ENCODE assay signal across 8 cellular contexts in the genomic region with DNA sequence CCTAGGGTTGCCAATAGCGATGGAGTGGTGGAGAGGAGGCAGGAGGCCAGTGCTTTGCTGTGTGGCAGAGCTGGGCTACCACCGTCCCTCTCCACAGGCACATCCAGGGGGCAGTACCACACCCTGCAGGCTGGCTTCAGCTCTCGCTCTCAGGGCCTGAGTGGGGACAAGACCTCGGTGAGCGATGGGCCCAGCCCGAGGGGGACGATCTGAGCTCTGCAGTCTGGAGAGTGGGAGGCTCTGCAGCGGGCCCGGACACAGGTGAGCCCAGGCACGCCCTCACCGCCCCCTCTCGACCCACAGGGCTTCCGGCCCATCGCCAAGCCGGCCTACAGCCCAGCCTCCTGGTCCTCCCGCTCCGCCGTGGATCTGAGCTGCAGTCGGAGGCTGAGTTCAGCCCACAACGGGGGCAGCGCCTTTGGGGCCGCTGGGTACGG. TPM values are rescaled to one million over a fixed set of nuclear protein-coding genes. Genes with fewer than 3 reads are reported as not detected.
DNase-seq lines count a peak whose midpoint lies in the region; ATAC-seq and TF ChIP-seq lines count a peak whose summit lies in the region.

No MANE protein-coding gene starts in this region.

- H3K36me3 Mint-ChIP-seq in activated CD4-positive, alpha-beta memory T cell treated with anti-CD3 and anti-CD28 coated beads for 36 hours, result no peaks in the 10 kb centered on the region

- H4K20me1 ChIP-seq in BLaER1, result no peaks in the 10 kb centered on the region

- H3K4me1 ChIP-seq in BLaER1 (peaks cover 15% of the 10 kb centered on the region), RWPE2 (ENCODE audit: insufficient read depth, poor library complexity, severe bottlenecking) (peaks cover 12% of the 10 kb centered on the region), testis (no peaks in the 10 kb centered on the region)

- H3K9ac ChIP-seq in BLaER1, result 0 out of 2 replicates have a peak overlapping the region, but pooled peaks have one; percentile 34

- TF ChIP-seq CTCF in RWPE2 (IDR thresholded peaks at IDR 0.05; ENCODE audit: poor library complexity, severe bottlenecking) (no peak), testis (IDR thresholded peaks at IDR 0.05) (peak in 1 of 3 experiments; percentile 15)

- H3K4me3 Mint-ChIP-seq in activated CD4-positive, alpha-beta memory T cell treated with anti-CD3 and anti-CD28 coated beads for 36 hours, result no peak overlapping the region

- WGBS in testis, 2 donors, result 48 to 57% methylated on average over 5 to 22 of the region's 23 CpGs

- H3K36me3 ChIP-seq in BLaER1 (no peaks in the 10 kb centered on the region), RWPE2 (ENCODE audit: low read depth) (peaks cover 29% of the 10 kb centered on the region), testis (ENCODE audit: low read depth, missing control alignments) (no peaks in the 10 kb centered on the region)

- ATAC-seq in GM21825 (IDR thresholded peaks at IDR 0.05; ENCODE audit: unreplicated experiment) (peak; percentile 20), RWPE2 (ENCODE audit: low read depth) (peak; percentile 5; the same call in 1 of the 3 replicates), HG02571 (IDR thresholded peaks at IDR 0.05; ENCODE audit: unreplicated experiment) (no peak)

- DNase-seq in RWPE2 (ENCODE audit: low spot score) (no peak), glomerular visceral epithelial cell (ENCODE audit: extremely low spot score) (peak; percentile 60), testis (peak; percentile 54), KG1 (lab: John Stamatoyannopoulos, UW) (no peak)
- DNase-seq in activated CD4-positive, alpha-beta memory T cell treated with anti-CD3 and anti-CD28 coated beads for 36 hours, result no peak

- no peak for TF ChIP-seq POLR2A in testis (IDR thresholded peaks at IDR 0.05)

- no peaks in the 10 kb centered on the region for H3K4me1 Mint-ChIP-seq in activated CD4-positive, alpha-beta memory T cell treated with anti-CD3 and anti-CD28 coated beads for 36 hours (ENCODE audit: low read depth)

- H3K9me3 ChIP-seq in BLaER1 (peaks cover 9% of the 10 kb centered on the region), RWPE2 (ENCODE audit: severe bottlenecking) (no peaks in the 10 kb centered on the region), testis (no peaks in the 10 kb centered on the region)

- H3K4me2 ChIP-seq in BLaER1, result peak overlapping the region; percentile 79

- CTCF ChIA-PET in activated CD4-positive, alpha-beta memory T cell treated with anti-CD3 and anti-CD28 coated beads for 36 hours (lab: Charles Lee), result interaction anchor here (0.8 to 2.0 kb wide), 8 partner anchors 10 to 146 kb away, joined by 3 to 9 read pairs (median 4); no protein-coding TSS in a partner anchor

- H3K27me3 ChIP-seq in BLaER1 (peaks cover 16% of the 10 kb centered on the region), RWPE2 (ENCODE audit: insufficient read depth, poor library complexity, severe bottlenecking) (no peaks in the 10 kb centered on the region), testis (no peaks in the 10 kb centered on the region)

- H3K27ac Mint-ChIP-seq in activated CD4-positive, alpha-beta memory T cell treated with anti-CD3 and anti-CD28 coated beads for 36 hours, result no peak overlapping the region

- H3K27ac ChIP-seq in BLaER1 (peak overlapping the region; percentile 26; the same call in 1 of the 2 replicates), RWPE2 (ENCODE audit: poor library complexity, severe bottlenecking) (peak overlapping the region; percentile 91), testis (no peak overlapping the region)

- intact Hi-C loops in testis (cut with DNase I; ENCODE audit: low total_unique reads), result no loop called here
- intact Hi-C loops in activated CD4-positive, alpha-beta memory T cell treated with anti-CD3 and anti-CD28 coated beads for 36 hours (cut with micrococcal nuclease), result no loop called here

- POLR2A ChIA-PET in activated CD4-positive, alpha-beta memory T cell treated with anti-CD3 and anti-CD28 coated beads for 36 hours (lab: Charles Lee), result interaction anchor here (0.5 to 1.2 kb wide), 2 partner anchors 10 to 15 kb away, joined by 4 to 5 read pairs; no protein-coding TSS in a partner anchor

- H3K4me3 ChIP-seq in BLaER1 (peak overlapping the region; percentile 63), RWPE2 (ENCODE audit: severe bottlenecking) (peak overlapping the region; percentile 90), testis (no peak overlapping the region)

- H3K9me3 Mint-ChIP-seq in activated CD4-positive, alpha-beta memory T cell treated with anti-CD3 and anti-CD28 coated beads for 36 hours, result no peaks in the 10 kb centered on the region

- H3K27me3 Mint-ChIP-seq in activated CD4-positive, alpha-beta memory T cell treated with anti-CD3 and anti-CD28 coated beads for 36 hours, result no peaks in the 10 kb centered on the region

RNA-seq across cellular contexts. Expression of a gene that starts 2.5 kb away (rescaled TPM):
- 1 to 10 TPM; 1.6 to 3.1 TPM for total RNA-seq in testis
- polyA plus RNA-seq in testis (ENCODE audit: insufficient read depth, low read depth, low replicate concordance), result 1.2 TPM
- under 1 TPM in 1 of 2 experiments, not detected in 1; 0.40 TPM for total RNA-seq in activated CD4-positive, alpha-beta memory T cell treated with anti-CD3 and anti-CD28 coated beads for 36 hours

RNA-seq across cellular contexts. Expression of a gene that starts 18.3 kb away (rescaled TPM):
- 10 to 100 TPM; 39.3 to 43.8 TPM for total RNA-seq in testis
- 35.5 TPM for polyA plus RNA-seq in testis (ENCODE audit: insufficient read depth, low read depth, low replicate concordance)
- total RNA-seq in activated CD4-positive, alpha-beta memory T cell treated with anti-CD3 and anti-CD28 coated beads for 36 hours, result 10 to 100 TPM; 55.0 to 57.2 TPM

RNA-seq across cellular contexts. Expression of a gene that starts 27.2 kb away (rescaled TPM):
- total RNA-seq in testis, result 10 to 100 TPM in 1 of 2 donors, 1 to 10 TPM in 1; 7.2 to 10.1 TPM
- polyA plus RNA-seq in testis (ENCODE audit: insufficient read depth, low read depth, low replicate concordance), result 4.3 TPM
- total RNA-seq in activated CD4-positive, alpha-beta memory T cell treated with anti-CD3 and anti-CD28 coated beads for 36 hours, result 1 to 10 TPM; 2.1 to 4.0 TPM

RNA-seq across cellular contexts. Expression of a gene that starts 45.3 kb away (rescaled TPM):
- 1 to 10 TPM; 1.9 to 2.9 TPM for total RNA-seq in testis
- 1.6 TPM for polyA plus RNA-seq in testis (ENCODE audit: insufficient read depth, low read depth, low replicate concordance)
- total RNA-seq in activated CD4-positive, alpha-beta memory T cell treated with anti-CD3 and anti-CD28 coated beads for 36 hours, result 10 to 100 TPM; 41.7 to 45.6 TPM

RNA-seq across cellular contexts. Expression of a gene that starts 53.5 kb away (rescaled TPM):
- total RNA-seq in testis, result 100 to 1,000 TPM; 107 to 160 TPM
- polyA plus RNA-seq in testis (ENCODE audit: insufficient read depth, low read depth, low replicate concordance), result 116 TPM
- 10 to 100 TPM; 15.0 to 16.7 TPM for total RNA-seq in activated CD4-positive, alpha-beta memory T cell treated with anti-CD3 and anti-CD28 coated beads for 36 hours

Comparison
In these comparisons a context has a peak if more than half of its experiments do, and no peak if none do; other contexts are left out.
1. H3K27ac ChIP-seq: peak in BLaER1 (single experiment) and RWPE2 (single experiment); none in testis (0 of 2).
2. H3K4me3 ChIP-seq: peak in BLaER1 (single experiment) and RWPE2 (single experiment); none in testis (0 of 2).
3. DNase-seq: peak in glomerular visceral epithelial cell (single experiment) and testis (single experiment); none in RWPE2 (single experiment), KG1 (single experiment) and activated CD4-positive, alpha-beta memory T cell treated with anti-CD3 and anti-CD28 coated beads for 36 hours (single experiment).